8 cellular contexts compared by ENCODE assay signal in genomic region chr4:174631901-174632758, GRCh38.
DNase-seq lines count a peak whose midpoint lies in the region; ATAC-seq and TF ChIP-seq lines count a peak whose summit lies in the region.

No MANE protein-coding gene starts in this region.

- WGBS in IMR-90 (ENCODE audit: extremely low coverage in 2 of 2, insufficient read length in 1 of 2), 2 experiments = no CpG with 5 or more reads among the region's 2 CpGs

- H3K23ac ChIP-seq in IMR-90 (ENCODE audit: low read depth, low read length) = no peak overlapping the region

- no peak overlapping the region for H4K5ac ChIP-seq in IMR-90 (ENCODE audit: low read depth, low read length)

- no peak overlapping the region for H3K27ac ChIP-seq in IMR-90 (ENCODE audit: insufficient read depth, low read length)
- H3K27ac ChIP-seq in gastrocnemius medialis = no peak overlapping the region

- H3K36me3 ChIP-seq in IMR-90 (ENCODE audit: control insufficient read depth, insufficient read depth, low read length) (no peaks in the 10 kb centered on the region), gastrocnemius medialis (no peaks in the 10 kb centered on the region)

- no peak overlapping the region for H3K18ac ChIP-seq in IMR-90 (ENCODE audit: low read depth, low read length)

- H2AFZ ChIP-seq in IMR-90 (replicated peaks; ENCODE audit: low read length, poor library complexity) = no peak overlapping the region

- no peak overlapping the region for H3K56ac ChIP-seq in IMR-90 (ENCODE audit: extremely low read depth, insufficient read depth, low read length)

- H4K20me1 ChIP-seq in IMR-90 (ENCODE audit: insufficient read depth, low read length) = no peaks in the 10 kb centered on the region

- H3K4me2 ChIP-seq in IMR-90 (ENCODE audit: low read depth, low read length) = no peak overlapping the region

- CTCF ChIA-PET in IMR-90 (lab: Yijun Ruan, JAX) = no interaction called here

- H3K4me3 ChIP-seq in IMR-90 (ENCODE audit: insufficient read depth, low read depth, low read length) (no peak overlapping the region), gastrocnemius medialis (no peak overlapping the region)

- peak; percentile 20 for DNase-seq in EL
- DNase-seq in IMR-90 = peak; percentile 23
- DNase-seq in SKM-1 treated with dmso at 0.1 percent for 144 hours (lab: John Stamatoyannopoulos, UW; ENCODE audit: unreplicated experiment) = peak; percentile 26
- DNase-seq in foreskin melanocyte = peak; percentile 42
- no peak for DNase-seq in gastrocnemius medialis
- no peak for DNase-seq in activated gamma-delta T cell treated with Interleukin-2 at 50 U/mL for 16 hours
- no peak for DNase-seq in activated CD4-positive, alpha-beta T cell treated with anti-CD3 and anti-CD28 coated beads for 1 hour

- H3K9me3 ChIP-seq in IMR-90 (ENCODE audit: control insufficient read depth, insufficient read depth, low read length) (no peaks in the 10 kb centered on the region), gastrocnemius medialis (no peaks in the 10 kb centered on the region)

- H3K4me1 ChIP-seq in IMR-90 (ENCODE audit: control insufficient read depth, insufficient read depth, low read length) = no peaks in the 10 kb centered on the region
- H3K4me1 ChIP-seq in gastrocnemius medialis = peaks cover 0 to 4% of the 10 kb centered on the region in 2 donors

- H2AK5ac ChIP-seq in IMR-90 (ENCODE audit: low read depth, low read length) = no peak overlapping the region

- peak; percentile 54 for TF ChIP-seq RAD21 in IMR-90 (IDR thresholded peaks at IDR 0.05; ENCODE audit: low read length)

- H2BK5ac ChIP-seq in IMR-90 (ENCODE audit: low read depth, low read length, poor library complexity, severe bottlenecking) = no peak overlapping the region

- H3K79me1 ChIP-seq in IMR-90 (ENCODE audit: low read depth in 1 of 2, low read length in 2 of 2) = no peaks in the 10 kb centered on the region

- H2BK20ac ChIP-seq in IMR-90 (ENCODE audit: low read depth, low read length) = no peak overlapping the region

- peak; percentile 68 for ATAC-seq in GM21390 (IDR thresholded peaks at IDR 0.05; ENCODE audit: unreplicated experiment)
- 0 out of 2 replicates have a peak, but pooled peaks have one; percentile 35 for ATAC-seq in IMR-90 (ENCODE audit: low read depth)
- ATAC-seq in gastrocnemius medialis = no peak

- H2BK15ac ChIP-seq in IMR-90 (ENCODE audit: low read depth, low read length) = no peak overlapping the region

- H2BK120ac ChIP-seq in IMR-90 (ENCODE audit: low read depth, low read length) = no peak overlapping the region

- H3K9me1 ChIP-seq in IMR-90 (ENCODE audit: insufficient read depth, low read length) = no peaks in the 10 kb centered on the region

- no peaks in the 10 kb centered on the region for H3K27me3 ChIP-seq in IMR-90 (ENCODE audit: control insufficient read depth, insufficient read depth, low read length)
- no peaks in the 10 kb centered on the region for H3K27me3 ChIP-seq in gastrocnemius medialis

- BruUV-seq in IMR-90 (replicated peaks; lab: Mats Ljungman, UMichigan) = no TSS peak

- dilution Hi-C loops in IMR-90 (cut with HindIII; ENCODE audit: low sequenced_read_pairs, unreplicated experiment) = no loop called here

- no peak overlapping the region for H3K4ac ChIP-seq in IMR-90 (ENCODE audit: low read depth, low read length)

- TF ChIP-seq CTCF in IMR-90 (conservative IDR thresholded peaks at IDR 0.05; ENCODE audit: low read depth, low read length) = peak; percentile 57
- peak; percentile 22 to 65 (median 50) for TF ChIP-seq CTCF in gastrocnemius medialis (IDR thresholded peaks at IDR 0.05 in 4 of 5, conservative IDR thresholded peaks at IDR 0.05 in 1 of 5)

- intact Hi-C loops in IMR-90 (cut with micrococcal nuclease) = no loop called here
- intact Hi-C loops in gastrocnemius medialis (cut with DNase I; ENCODE audit: low total_unique reads) = loop anchor here (1.0 kb wide), 1 partner anchor 267 kb away; no protein-coding TSS in a partner anchor

- in situ Hi-C loops in IMR-90 (cut with MboI; ENCODE audit: low sequenced_read_pairs) (loop anchor here (5.0 kb wide), 1 partner anchor 270 kb away; no protein-coding TSS in a partner anchor), gastrocnemius medialis (cut with MboI; ENCODE audit: low sequenced_read_pairs in 4 of 4) (loop anchor here (5.0 to 25.0 kb wide), 3 partner anchors 267 to 270 kb away; no protein-coding TSS in a partner anchor)

- no peak overlapping the region for H3K9ac ChIP-seq in IMR-90 (ENCODE audit: low read depth, low read length)

- TF ChIP-seq POLR2A in IMR-90 (IDR thresholded peaks at IDR 0.05; ENCODE audit: low read depth, low read length) (no peak), gastrocnemius medialis (IDR thresholded peaks at IDR 0.05) (no peak)

- no peak overlapping the region for H4K8ac ChIP-seq in IMR-90 (ENCODE audit: low read depth in 2 of 2, low read length in 2 of 2)

- no peak overlapping the region for H3K14ac ChIP-seq in IMR-90 (replicated peaks; ENCODE audit: low read depth, low read length)

- POLR2A ChIA-PET in IMR-90 (lab: Charles Lee; ENCODE audit: unreplicated experiment) = no interaction called here

- no peak overlapping the region for H2AK9ac ChIP-seq in IMR-90 (replicated peaks; ENCODE audit: low read depth, low read length, poor library complexity)

- H4K91ac ChIP-seq in IMR-90 (ENCODE audit: insufficient read depth, low read depth, low read length) = no peak overlapping the region

TF ChIP-seq in IMR-90, 13 proteins besides CTCF, POLR2A, EP300 and RAD21:
- TF ChIP-seq RCOR1 (IDR thresholded peaks at IDR 0.05; ENCODE audit: insufficient replicate concordance, low read length) (no peak), FOS (IDR thresholded peaks at IDR 0.05; ENCODE audit: low read depth, low read length) (no peak), CHD1 (IDR thresholded peaks at IDR 0.05; ENCODE audit: low read depth, low read length) (no peak), CEBPB (IDR thresholded peaks at IDR 0.05; ENCODE audit: low read depth, low read length) (no peak), SMC3 (IDR thresholded peaks at IDR 0.05; ENCODE audit: low read depth, low read length) (peak; percentile 52), MAZ (IDR thresholded peaks at IDR 0.05; ENCODE audit: borderline replicate concordance, low read depth, low read length) (no peak)
- TF ChIP-seq, protein P1, sequence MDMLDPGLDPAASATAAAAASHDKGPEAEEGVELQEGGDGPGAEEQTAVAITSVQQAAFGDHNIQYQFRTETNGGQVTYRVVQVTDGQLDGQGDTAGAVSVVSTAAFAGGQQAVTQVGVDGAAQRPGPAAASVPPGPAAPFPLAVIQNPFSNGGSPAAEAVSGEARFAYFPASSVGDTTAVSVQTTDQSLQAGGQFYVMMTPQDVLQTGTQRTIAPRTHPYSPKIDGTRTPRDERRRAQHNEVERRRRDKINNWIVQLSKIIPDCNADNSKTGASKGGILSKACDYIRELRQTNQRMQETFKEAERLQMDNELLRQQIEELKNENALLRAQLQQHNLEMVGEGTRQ (IDR thresholded peaks at IDR 0.05; ENCODE audit: low read depth, low read length) = no peak

Comparison
In these comparisons a context has a peak if more than half of its experiments do, and no peak if none do; other contexts are left out.
1. DNase-seq: peak in EL (single experiment), IMR-90 (single experiment), SKM-1 treated with dmso at 0.1 percent for 144 hours (single experiment) and foreskin melanocyte (single experiment); none in gastrocnemius medialis (0 of 2), activated gamma-delta T cell treated with Interleukin-2 at 50 U/mL for 16 hours (single experiment) and activated CD4-positive, alpha-beta T cell treated with anti-CD3 and anti-CD28 coated beads for 1 hour (single experiment).
2. ATAC-seq: peak in GM21390 (single experiment) and IMR-90 (single experiment); none in gastrocnemius medialis (0 of 2).